8 cellular contexts compared by ENCODE assay signal in genomic region chr3:160449660-160450598, GRCh38. TPM values are rescaled to one million over a fixed set of nuclear protein-coding genes. Genes with fewer than 3 reads are reported as not detected.
DNase-seq lines count a peak whose midpoint lies in the region; ATAC-seq, FAIRE-seq and TF ChIP-seq lines count a peak whose summit lies in the region.

TRIM59 (minus strand) TSS chr3:160449786; CDS start chr3:160439183, 10,603 bp downstream.

- no peaks in the 10 kb centered on the region for H3K27me3 Mint-ChIP-seq in activated CD4-positive, alpha-beta T cell treated with anti-CD3 and anti-CD28 coated beads, Interleukin-2, amount 10 ng/mL, durations not matched to agents 7 days and 5 days

- peak within 1 kb of the TSS; percentile 93 for H3K4me3 Mint-ChIP-seq in activated CD4-positive, alpha-beta T cell treated with anti-CD3 and anti-CD28 coated beads, Interleukin-2, amount 10 ng/mL, durations not matched to agents 7 days and 5 days

- peak; percentile 92 for TF ChIP-seq POLR2A in GM12891 (IDR thresholded peaks at IDR 0.05; ENCODE audit: low read depth, low read length)

- peak within 1 kb of the TSS; percentile 98 for H3K27ac Mint-ChIP-seq in activated CD4-positive, alpha-beta T cell treated with anti-CD3 and anti-CD28 coated beads, Interleukin-2, amount 10 ng/mL, durations not matched to agents 7 days and 5 days

- POLR2A ChIA-PET in activated CD4-positive, alpha-beta T cell treated with anti-CD3 and anti-CD28 coated beads, Interleukin-2, amount 10 ng/mL, durations not matched to agents 7 days and 5 days (lab: Charles Lee), result interaction anchor here (0.5 to 1.8 kb wide), 7 partner anchors 26 to 1801 kb away, joined by 3 to 21 read pairs (median 4); partner anchors contain the start of genes IFT80, NMD3 and SMC4

- peaks cover 29% of the 10 kb centered on the region for H3K36me3 Mint-ChIP-seq in activated CD4-positive, alpha-beta T cell treated with anti-CD3 and anti-CD28 coated beads, Interleukin-2, amount 10 ng/mL, durations not matched to agents 7 days and 5 days (ENCODE audit: low read depth)

- H3K4me1 Mint-ChIP-seq in activated CD4-positive, alpha-beta T cell treated with anti-CD3 and anti-CD28 coated beads, Interleukin-2, amount 10 ng/mL, durations not matched to agents 7 days and 5 days, result peaks cover 38% of the 10 kb centered on the region

- peaks cover 2% of the 10 kb centered on the region for H3K9me3 Mint-ChIP-seq in activated CD4-positive, alpha-beta T cell treated with anti-CD3 and anti-CD28 coated beads, Interleukin-2, amount 10 ng/mL, durations not matched to agents 7 days and 5 days

- peak; percentile 95 for ATAC-seq in HG02759 (IDR thresholded peaks at IDR 0.05; ENCODE audit: unreplicated experiment)

- CTCF ChIA-PET in activated CD4-positive, alpha-beta T cell treated with anti-CD3 and anti-CD28 coated beads, Interleukin-2, amount 10 ng/mL, durations not matched to agents 7 days and 5 days (lab: Charles Lee), result interaction anchor here (0.7 to 2.6 kb wide), 16 partner anchors 10 to 565 kb away, joined by 3 to 10 read pairs (median 4); partner anchors contain the start of gene SMC4

- peak; percentile 96 for FAIRE-seq in GM12891 (lab: Jason Lieb, UNC)

- DNase-seq in GM12891 (ENCODE audit: insufficient read length, low spot score) (peak; percentile 99), NCI-H2081 (lab: John Stamatoyannopoulos, UW) (peak; percentile 44 to 66), dedifferentiated amniotic fluid mesenchymal stem cell (ENCODE audit: extremely low spot score) (peak; percentile 87), left kidney (ENCODE audit: low read depth, low spot score) (peak; percentile 99), DMS79 (lab: John Stamatoyannopoulos, UW) (no peak)
- DNase-seq in activated CD4-positive, alpha-beta T cell treated with anti-CD3 and anti-CD28 coated beads, Interleukin-2, amount 10 ng/mL, durations not matched to agents 7 days and 5 days, result peak; percentile 99
- DNase-seq in stimulated activated CD4-positive, alpha-beta T cell treated with anti-CD3 and anti-CD28 coated beads, Interleukin-1b, Interleukin-23, amount 100 ng/mL, for 48 hours, result peak; percentile 98

TF ChIP-seq in GM12891, 5 proteins besides CTCF, POLR2A, EP300 and RAD21:
- TF ChIP-seq POU2F2 (IDR thresholded peaks at IDR 0.05; ENCODE audit: low read depth, low read length) (no peak), TAF1 (IDR thresholded peaks at IDR 0.05; ENCODE audit: low read depth, low read length) (peak; percentile 51), POLR2AphosphoS5 (IDR thresholded peaks at IDR 0.05; ENCODE audit: low read depth, low read length) (peak; percentile 92), PAX5 (IDR thresholded peaks at IDR 0.05; ENCODE audit: insufficient read depth, low read length, severe bottlenecking) (no peak), SPI1 (IDR thresholded peaks at IDR 0.05; ENCODE audit: low read depth, low read length) (peak; percentile 55)

RNA-seq across cellular contexts. Expression of gene TRIM59, which starts in this region (rescaled TPM):
- polyA plus RNA-seq in GM12891 (2012; ENCODE audit: low read depth, missing spikeins), result 6.4 TPM
- total RNA-seq in activated CD4-positive, alpha-beta T cell treated with anti-CD3 and anti-CD28 coated beads, Interleukin-2, amount 10 ng/mL, durations not matched to agents 7 days and 5 days, result 10 to 100 TPM; 58.2 to 79.8 TPM
